ENCODE assay signal across 14 cellular contexts in genomic region chr10:113859261-113859660, GRCh38. TPM values are rescaled to one million over a fixed set of nuclear protein-coding genes. Genes with fewer than 3 reads are reported as not detected.
DNase-seq lines count a peak whose midpoint lies in the region; ATAC-seq, FAIRE-seq and TF ChIP-seq lines count a peak whose summit lies in the region.
"Had no signal": no experiment of that assay in that cellular context is flagged by ENCODE, and none has a peak within 500 bp of the region (broad histone marks: within the 10 kb centered on the region; RNA-seq: fewer than 3 reads in every experiment).

No MANE protein-coding gene starts in this region.

- ATAC-seq in left ventricle myocardium superior (no peak), GM21619 (IDR thresholded peaks at IDR 0.05; ENCODE audit: unreplicated experiment) (peak; percentile 35), HG03280 (IDR thresholded peaks at IDR 0.05; ENCODE audit: unreplicated experiment) (peak; percentile 40)
- ATAC-seq: esophagus mucosa had no signal

- peaks cover 58% of the 10 kb centered on the region for H3K4me1 ChIP-seq in left ventricle myocardium inferior
- H3K4me1 ChIP-seq in small intestine (ENCODE audit: control insufficient read depth in 2 of 2, insufficient read depth in 1 of 2, low read depth in 1 of 2, low read length in 1 of 2), result peaks cover 0 to 3% of the 10 kb centered on the region in 2 donors
- no peaks in the 10 kb centered on the region for H3K4me1 ChIP-seq in endodermal cell (ENCODE audit: control insufficient read depth, insufficient read depth, low read length)

- no peak overlapping the region for H3K9ac ChIP-seq in endodermal cell (ENCODE audit: extremely low read depth, low read length, poor library complexity, severe bottlenecking)

- peak overlapping the region; percentile 93 for H3K4me3 ChIP-seq in left ventricle myocardium inferior
- H3K4me3 ChIP-seq in small intestine (ENCODE audit: low read depth in 1 of 2, low read length in 2 of 2), result no peak overlapping the region
- no peak overlapping the region for H3K4me3 ChIP-seq in endodermal cell (ENCODE audit: low read length)
- H3K4me3 ChIP-seq: SJSA1 had no signal

- no peaks in the 10 kb centered on the region for H3K27me3 ChIP-seq in left ventricle myocardium inferior (ENCODE audit: low read depth)
- no peaks in the 10 kb centered on the region for H3K27me3 ChIP-seq in small intestine (ENCODE audit: control insufficient read depth in 2 of 2, insufficient read depth in 2 of 2, low read length in 2 of 2)
- no peaks in the 10 kb centered on the region for H3K27me3 ChIP-seq in endodermal cell (ENCODE audit: control insufficient read depth, insufficient read depth, low read length, poor library complexity, severe bottlenecking)
- H3K27me3 ChIP-seq: SJSA1 had no signal

- H3K9me3 Mint-ChIP-seq in endodermal cell, result peaks cover 4% of the 10 kb centered on the region

- TF ChIP-seq CTCF in left ventricle myocardium inferior (IDR thresholded peaks at IDR 0.05; ENCODE audit: borderline replicate concordance) (no peak), endodermal cell (conservative IDR thresholded peaks at IDR 0.05) (no peak)

- H3K27me3 Mint-ChIP-seq in endodermal cell (ENCODE audit: insufficient read depth), result no peaks in the 10 kb centered on the region

- 75 to 90% (median 79%) methylated on average over 2 of the region's 2 CpGs for WGBS in small intestine, 3 donors
- WGBS in endodermal cell (ENCODE audit: insufficient coverage in 1 of 2, insufficient read length in 1 of 2), 2 experiments, result 98 to 100% methylated on average over 2 of the region's 2 CpGs

- intact Hi-C loops in left ventricle myocardium inferior (cut with micrococcal nuclease) (no loop called here), left ventricle myocardium superior (cut with micrococcal nuclease) (no loop called here)

- H3K27ac Mint-ChIP-seq in endodermal cell, result no peak overlapping the region

- H3K36me3 Mint-ChIP-seq in endodermal cell (ENCODE audit: low read depth), result peaks cover 40% of the 10 kb centered on the region

- H3K36me3 ChIP-seq in left ventricle myocardium inferior, result peaks cover 49% of the 10 kb centered on the region
- H3K36me3 ChIP-seq in small intestine (ENCODE audit: control insufficient read depth in 2 of 2, insufficient read depth in 2 of 2, low read length in 2 of 2), result peaks cover 3 to 5% of the 10 kb centered on the region in 2 donors
- H3K36me3 ChIP-seq in endodermal cell (ENCODE audit: control insufficient read depth, insufficient read depth, low read length), result peaks cover 56% of the 10 kb centered on the region

- DNase-seq in left ventricle myocardium inferior (no peak), left ventricle myocardium superior (no peak), small intestine (no peak), endodermal cell (no peak), COLO829 (ENCODE audit: low spot score) (no peak), pons (ENCODE audit: low spot score) (no peak)
- DNase-seq: activated CD4-positive, alpha-beta T cell treated with anti-CD3 and anti-CD28 coated beads for 48 hours; activated naive CD4-positive, alpha-beta T cell; central memory CD4-positive, alpha-beta T cell; DMS153 had no signal

- no peak overlapping the region for H3K4me3 Mint-ChIP-seq in endodermal cell

- peaks cover 13% of the 10 kb centered on the region for H3K4me1 Mint-ChIP-seq in endodermal cell

- peak overlapping the region; percentile 97 for H3K27ac ChIP-seq in left ventricle myocardium inferior (replicated peaks)
- H3K27ac ChIP-seq in small intestine (ENCODE audit: low read depth in 1 of 2, low read length in 1 of 2), result no peak overlapping the region
- H3K27ac ChIP-seq in endodermal cell (ENCODE audit: low read depth, low read length), result no peak overlapping the region
- H3K27ac ChIP-seq: SJSA1 had no signal

- FAIRE-seq in small intestine (lab: Jason Lieb, UNC), result peak; percentile 49

- H3K9me3 ChIP-seq in left ventricle myocardium inferior (replicated peaks) (peaks cover 7% of the 10 kb centered on the region), small intestine (ENCODE audit: control insufficient read depth, low read depth) (no peaks in the 10 kb centered on the region), endodermal cell (ENCODE audit: control insufficient read depth, low read length) (peaks cover 16% of the 10 kb centered on the region)
- H3K9me3 ChIP-seq: SJSA1 had no signal

RNA-seq across cellular contexts. Expression of gene NHLRC2, which starts 4.8 kb away (rescaled TPM):
- 50.1 TPM for total RNA-seq in left ventricle myocardium inferior
- total RNA-seq in left ventricle myocardium superior, result 76.9 TPM
- 1 to 10 TPM; 4.1 to 8.3 (median 5.2) TPM for polyA plus RNA-seq in small intestine
- total RNA-seq in endodermal cell, result 10 to 100 TPM; 37.7 to 54.9 TPM
- polyA plus RNA-seq in endodermal cell (2013, experiment 1 of 2), result 14.6 TPM
- 15.1 TPM for polyA plus RNA-seq in endodermal cell (2013, experiment 2 of 2)

RNA-seq across cellular contexts. Expression of gene DCLRE1A, which starts 5.4 kb away (rescaled TPM):
- total RNA-seq in left ventricle myocardium inferior (5.1 TPM), left ventricle myocardium superior (6.3 TPM), endodermal cell (10 to 100 TPM in 1 of 2 donors, 1 to 10 TPM in 1; 9.6 to 17.8 TPM)
- 1 to 10 TPM; 3.8 to 5.1 (median 4.1) TPM for polyA plus RNA-seq in small intestine
- polyA plus RNA-seq in endodermal cell (2013, experiment 1 of 2), result 14.2 TPM
- 12.7 TPM for polyA plus RNA-seq in endodermal cell (2013, experiment 2 of 2)
